ENCODE assay signal across 8 cellular contexts in the genomic region with DNA sequence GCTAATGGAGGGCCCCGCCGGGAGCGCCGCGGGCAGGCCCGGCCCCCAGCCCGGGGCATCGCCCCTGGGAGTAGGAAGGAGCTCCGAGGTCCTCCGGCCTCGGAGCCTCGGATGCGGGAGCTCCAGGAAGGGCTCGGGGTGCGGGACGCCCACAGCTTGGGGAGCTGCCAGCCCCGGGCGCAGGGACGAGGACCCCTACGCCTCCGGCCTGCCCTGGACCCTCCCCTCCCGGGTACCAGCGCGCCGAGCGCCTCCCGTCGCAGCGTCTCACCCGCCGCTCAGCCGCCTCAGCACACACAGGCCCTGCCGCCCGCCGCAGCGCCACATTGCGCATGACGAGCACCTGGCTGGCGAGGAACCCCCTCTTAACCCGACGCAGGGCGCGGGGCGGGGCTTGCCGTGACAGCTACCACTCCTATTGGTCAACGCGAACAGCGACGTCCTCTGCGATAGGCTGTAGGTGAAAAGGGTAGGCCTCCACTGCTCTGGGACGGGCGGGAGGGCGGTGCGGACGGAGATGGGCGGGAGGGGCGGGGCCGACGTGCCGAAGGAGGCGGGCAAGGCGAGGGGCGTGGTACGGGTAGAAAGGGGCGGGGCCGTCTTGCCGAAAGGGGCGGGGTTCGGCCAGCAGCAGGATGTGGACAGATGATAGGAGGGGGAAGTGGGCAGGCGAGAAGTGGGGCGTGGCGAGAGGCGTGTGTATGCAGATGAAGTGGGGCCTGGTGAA. TPM values are rescaled to one million over a fixed set of nuclear protein-coding genes. Genes with fewer than 3 reads are reported as not detected.
DNase-seq lines count a peak whose midpoint lies in the region; ATAC-seq and TF ChIP-seq lines count a peak whose summit lies in the region.

A gene with protein sequence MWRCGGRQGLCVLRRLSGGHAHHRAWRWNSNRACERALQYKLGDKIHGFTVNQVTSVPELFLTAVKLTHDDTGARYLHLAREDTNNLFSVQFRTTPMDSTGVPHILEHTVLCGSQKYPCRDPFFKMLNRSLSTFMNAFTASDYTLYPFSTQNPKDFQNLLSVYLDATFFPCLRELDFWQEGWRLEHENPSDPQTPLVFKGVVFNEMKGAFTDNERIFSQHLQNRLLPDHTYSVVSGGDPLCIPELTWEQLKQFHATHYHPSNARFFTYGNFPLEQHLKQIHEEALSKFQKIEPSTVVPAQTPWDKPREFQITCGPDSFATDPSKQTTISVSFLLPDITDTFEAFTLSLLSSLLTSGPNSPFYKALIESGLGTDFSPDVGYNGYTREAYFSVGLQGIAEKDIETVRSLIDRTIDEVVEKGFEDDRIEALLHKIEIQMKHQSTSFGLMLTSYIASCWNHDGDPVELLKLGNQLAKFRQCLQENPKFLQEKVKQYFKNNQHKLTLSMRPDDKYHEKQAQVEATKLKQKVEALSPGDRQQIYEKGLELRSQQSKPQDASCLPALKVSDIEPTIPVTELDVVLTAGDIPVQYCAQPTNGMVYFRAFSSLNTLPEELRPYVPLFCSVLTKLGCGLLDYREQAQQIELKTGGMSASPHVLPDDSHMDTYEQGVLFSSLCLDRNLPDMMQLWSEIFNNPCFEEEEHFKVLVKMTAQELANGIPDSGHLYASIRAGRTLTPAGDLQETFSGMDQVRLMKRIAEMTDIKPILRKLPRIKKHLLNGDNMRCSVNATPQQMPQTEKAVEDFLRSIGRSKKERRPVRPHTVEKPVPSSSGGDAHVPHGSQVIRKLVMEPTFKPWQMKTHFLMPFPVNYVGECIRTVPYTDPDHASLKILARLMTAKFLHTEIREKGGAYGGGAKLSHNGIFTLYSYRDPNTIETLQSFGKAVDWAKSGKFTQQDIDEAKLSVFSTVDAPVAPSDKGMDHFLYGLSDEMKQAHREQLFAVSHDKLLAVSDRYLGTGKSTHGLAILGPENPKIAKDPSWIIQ (minus strand): TSS at position 337 of the 727 bp plus-strand sequence. CDS start 10 bp downstream, at position 327.

- peaks cover 14% of the 10 kb centered on the region for H3K4me1 Mint-ChIP-seq in activated naive CD8-positive, alpha-beta T cell treated with anti-CD3 and anti-CD28 coated beads for 36 hours

- H3K4me1 ChIP-seq in ovary (ENCODE audit: insufficient read depth) = peaks cover 8% of the 10 kb centered on the region
- peaks cover 6 to 15% of the 10 kb centered on the region in 2 donors for H3K4me1 ChIP-seq in thyroid gland

- no peaks in the 10 kb centered on the region for H3K9me3 ChIP-seq in ovary
- H3K9me3 ChIP-seq in thyroid gland = no peaks in the 10 kb centered on the region

- peaks cover 20% of the 10 kb centered on the region for H3K36me3 Mint-ChIP-seq in activated naive CD8-positive, alpha-beta T cell treated with anti-CD3 and anti-CD28 coated beads for 36 hours

- H3K27ac Mint-ChIP-seq in activated naive CD8-positive, alpha-beta T cell treated with anti-CD3 and anti-CD28 coated beads for 36 hours = peak within 1 kb of the TSS; percentile 92

- H3K36me3 ChIP-seq in ovary (no peaks in the 10 kb centered on the region), thyroid gland (peaks cover 0 to 23% of the 10 kb centered on the region in 2 donors)

- H3K27ac ChIP-seq in ovary (peak within 1 kb of the TSS; percentile 38 to 75), thyroid gland (peak within 1 kb of the TSS; percentile 67 to 71 (median 68))

- TF ChIP-seq CTCF in GM10266 (IDR thresholded peaks at IDR 0.05; ENCODE audit: control insufficient read depth, insufficient read depth, low read depth, missing control alignments) = no peak
- TF ChIP-seq CTCF in ovary (IDR thresholded peaks at IDR 0.05) = peak in 1 of 3 donors; percentile 14
- TF ChIP-seq CTCF in thyroid gland (IDR thresholded peaks at IDR 0.05) = no peak

- TF ChIP-seq EP300 in ovary (IDR thresholded peaks at IDR 0.05) = no peak

- intact Hi-C loops in head of caudate nucleus (cut with DNase I) = no loop called here
- intact Hi-C loops in ovary (cut with DNase I) = no loop called here
- intact Hi-C loops in thyroid gland (cut with DNase I) = no loop called here

- no peaks in the 10 kb centered on the region for H3K9me3 Mint-ChIP-seq in activated naive CD8-positive, alpha-beta T cell treated with anti-CD3 and anti-CD28 coated beads for 36 hours

- TF ChIP-seq POLR2A in ovary (IDR thresholded peaks at IDR 0.05) (peak; percentile 98), thyroid gland (IDR thresholded peaks at IDR 0.05) (peak; percentile 79 to 99)

- WGBS in ovary, 3 donors = 0 to 2% (median 0%) methylated on average over 59 to 73 of the region's 73 CpGs
- 0% methylated on average over 15 to 32 of the region's 73 CpGs for WGBS in thyroid gland, 2 donors

- H3K4me3 ChIP-seq in ovary (peak within 1 kb of the TSS; percentile 90), thyroid gland (replicated peaks in 1 of 3) (peak within 1 kb of the TSS; percentile 5 to 97 (median 62))

- H3K27me3 ChIP-seq in ovary (no peaks in the 10 kb centered on the region), thyroid gland (no peaks in the 10 kb centered on the region)

- H3K4me3 Mint-ChIP-seq in activated naive CD8-positive, alpha-beta T cell treated with anti-CD3 and anti-CD28 coated beads for 36 hours = peak within 1 kb of the TSS; percentile 88

- DNase-seq in GM10266 (ENCODE audit: extremely low spot score) (peak; percentile 98), NCI-H1105 (lab: John Stamatoyannopoulos, UW) (peak; percentile 86), SKM-1 treated with dmso at 0.1 percent for 144 hours (lab: John Stamatoyannopoulos, UW; ENCODE audit: unreplicated experiment) (peak; percentile 91), head of caudate nucleus (peak; percentile 96 to 99 (median 98)), ovary (peak; percentile 99), thyroid gland (peak; percentile 99)
- DNase-seq in activated naive CD8-positive, alpha-beta T cell treated with anti-CD3 and anti-CD28 coated beads for 36 hours = peak; percentile 99

- peak; percentile 95 for ATAC-seq in HG02623 (IDR thresholded peaks at IDR 0.05; ENCODE audit: unreplicated experiment)

- H3K27me3 Mint-ChIP-seq in activated naive CD8-positive, alpha-beta T cell treated with anti-CD3 and anti-CD28 coated beads for 36 hours = no peaks in the 10 kb centered on the region

RNA-seq across cellular contexts. Expression of the gene that starts here (rescaled TPM):
- total RNA-seq in activated naive CD8-positive, alpha-beta T cell treated with anti-CD3 and anti-CD28 coated beads for 36 hours = 10 to 100 TPM; 75.3 to 75.5 TPM
- total RNA-seq in ovary (10 to 100 TPM; 46.6 to 95.8 (median 73.7) TPM), thyroid gland (100 to 1,000 TPM in 2 of 4 donors, 10 to 100 TPM in 2; 68.2 to 107 (median 86.2) TPM)
- 100 to 1,000 TPM in 1 of 2 donors, 10 to 100 TPM in 1; 50.1 to 107 TPM for polyA plus RNA-seq in ovary

Comparison
In these comparisons a context has a peak if more than half of its experiments do, and no peak if none do; other contexts are left out.
1. Peak in every context shown above with its lines: DNase-seq, ATAC-seq, H3K4me3 ChIP-seq and H3K27ac ChIP-seq.